Comparison of ENCODE assay signal across 26 cellular contexts in genomic region chr17:67096609-67097008, GRCh38. TPM values are rescaled to one million over a fixed set of nuclear protein-coding genes. Genes with fewer than 3 reads are reported as not detected.
"Had no signal": no experiment of that assay in that cellular context is flagged by ENCODE, and none has a peak within 500 bp of the region (broad histone marks: within the 10 kb centered on the region; RNA-seq: fewer than 3 reads in every experiment).

No MANE protein-coding gene starts in this region.

- H3K9me3 Mint-ChIP-seq: naive thymus-derived CD8-positive, alpha-beta T cell; neural progenitor cell; type B pancreatic cell had no signal

- FAIRE-seq: islet of Langerhans had no signal

- H3K9ac ChIP-seq: neural progenitor cell had no signal

- H3K36me3 ChIP-seq: colonic mucosa, neural progenitor cell, ovary, suprapubic skin, thyroid gland, uterus had no signal

- H3K4me3 ChIP-seq: colonic mucosa, esophagus squamous epithelium, heart left ventricle, neural progenitor cell, ovary, smooth muscle cell, suprapubic skin, thyroid gland, uterus had no signal

- DNase-seq: colonic mucosa; dermis blood vessel endothelial cell; esophagus squamous epithelium; foreskin fibroblast; heart left ventricle; hippocampal formation; kidney glomerular epithelial cell; naive thymus-derived CD8-positive, alpha-beta T cell; nucleus accumbens; ovary; right cardiac atrium; stimulated activated CD4-positive, alpha-beta T cell treated with anti-CD3 and anti-CD28 coated beads, Interleukin-2, amount 100 ng/mL, for 48 hours; stimulated activated naive CD8-positive, alpha-beta T cell treated with anti-CD3 and anti-CD28 coated beads, Interleukin-15, Interleukin-2, amounts not matched to agents 100 U/mL and 50 U/mL, for 24 hours; thyroid gland; uterus had no signal

- H3K9me3 ChIP-seq: colonic mucosa, esophagus squamous epithelium, heart left ventricle, ovary, suprapubic skin, thyroid gland, uterus had no signal

- ATAC-seq: heart left ventricle; naive thymus-derived CD8-positive, alpha-beta T cell; right cardiac atrium; stimulated activated naive CD8-positive, alpha-beta T cell treated with anti-CD3 and anti-CD28 coated beads, Interleukin-15, Interleukin-2, amounts not matched to agents 100 U/mL and 50 U/mL, for 24 hours had no signal

- H3K27ac Mint-ChIP-seq: neural progenitor cell, type B pancreatic cell had no signal

- H3K4me2 ChIP-seq: neural progenitor cell, smooth muscle cell had no signal

- H3K4me1 Mint-ChIP-seq: neural progenitor cell had no signal

- H3K27me3 Mint-ChIP-seq: naive thymus-derived CD8-positive, alpha-beta T cell; type B pancreatic cell had no signal

- H3K27me3 ChIP-seq: colonic mucosa, esophagus squamous epithelium, heart left ventricle, neural progenitor cell, ovary, suprapubic skin, thyroid gland, uterus had no signal

- H3K27ac ChIP-seq: colonic mucosa, esophagus squamous epithelium, heart left ventricle, neural progenitor cell, ovary, suprapubic skin, thyroid gland, uterus had no signal

- H3K4me3 Mint-ChIP-seq: neural progenitor cell, type B pancreatic cell had no signal

- H3K4me1 ChIP-seq: colonic mucosa, esophagus squamous epithelium, neural progenitor cell, suprapubic skin, uterus had no signal

- H2AFZ ChIP-seq: neural progenitor cell had no signal

RNA-seq across cellular contexts. Expression of gene CACNG1, which starts 52.3 kb away (rescaled TPM):
- total RNA-seq: colonic mucosa; dermis blood vessel endothelial cell; epithelial cell of proximal tubule; esophagus squamous epithelium; heart left ventricle; liver; lung microvascular endothelial cell; mesenteric fat pad; mononuclear cell; naive thymus-derived CD8-positive, alpha-beta T cell; posterior vena cava; right cardiac atrium; smooth muscle cell; suprapubic skin; thyroid gland; uterus had no signal
- polyA plus RNA-seq: heart left ventricle; liver; naive thymus-derived CD8-positive, alpha-beta T cell; ovary; right cardiac atrium; smooth muscle cell had no signal
